ENCODE assay signal across 8 cellular contexts in the genomic region with DNA sequence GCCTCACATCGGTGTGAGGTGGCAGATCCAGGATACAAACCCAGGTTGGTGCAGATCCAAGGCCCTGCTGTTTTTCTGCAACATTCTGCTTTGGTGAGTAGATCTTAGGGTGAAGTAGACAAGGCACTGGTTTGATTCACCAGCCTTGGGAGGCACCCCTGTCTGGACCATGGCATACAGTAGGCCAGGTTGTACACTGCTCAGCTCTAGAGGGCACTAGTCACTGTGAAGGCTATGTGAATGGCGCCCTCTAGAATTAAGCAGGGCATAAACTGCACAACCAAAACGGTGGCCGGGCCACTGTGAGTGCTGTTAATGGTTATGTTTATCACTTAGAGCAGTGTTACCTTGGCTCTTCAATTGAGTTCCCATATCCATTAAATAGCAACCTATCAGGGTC.
DNase-seq lines count a peak whose midpoint lies in the region; ATAC-seq and TF ChIP-seq lines count a peak whose summit lies in the region.

No MANE protein-coding gene starts in this region.

- intact Hi-C loops in OCI-LY7 (cut with micrococcal nuclease; ENCODE audit: unreplicated experiment) (no loop called here), posterior cingulate gyrus (cut with DNase I) (loop anchor here (5.0 kb wide), 1 partner anchor 273 kb away; no protein-coding TSS in a partner anchor)

- H3K4me3 ChIP-seq in OCI-LY7 (ENCODE audit: low read depth, low read length, poor library complexity, severe bottlenecking): no peak overlapping the region
- H3K4me3 ChIP-seq in tibial nerve: no peak overlapping the region

- no peaks in the 10 kb centered on the region for H3K79me2 ChIP-seq in OCI-LY7 (ENCODE audit: insufficient read depth, low read depth, low read length)

- no peak overlapping the region for H3K27ac ChIP-seq in OCI-LY7 (ENCODE audit: low read depth, low read length, poor library complexity, severe bottlenecking)
- no peak overlapping the region for H3K27ac ChIP-seq in tibial nerve

- H3K4me3 Mint-ChIP-seq in progenitor cell of endocrine pancreas (ENCODE audit: low read depth): no peak overlapping the region

- H2AFZ ChIP-seq in OCI-LY7 (ENCODE audit: low read length): no peak overlapping the region

- 62 to 72% methylated on average over 4 of the region's 4 CpGs for WGBS in tibial nerve, 2 donors

- TF ChIP-seq POLR2A in tibial nerve (IDR thresholded peaks at IDR 0.05): no peak

- CTCF ChIA-PET in OCI-LY7 (lab: Charles Lee; ENCODE audit: unreplicated experiment): no interaction called here

- H3K9me3 Mint-ChIP-seq in progenitor cell of endocrine pancreas (ENCODE audit: low read depth): no peaks in the 10 kb centered on the region

- TF ChIP-seq CTCF in OCI-LY7 (conservative IDR thresholded peaks at IDR 0.05; ENCODE audit: low read length) (peak; percentile 84), progenitor cell of endocrine pancreas (IDR thresholded peaks at IDR 0.05; ENCODE audit: unreplicated experiment) (peak; percentile 44), tibial nerve (IDR thresholded peaks at IDR 0.05) (no peak)

- no peaks in the 10 kb centered on the region for H3K9me3 ChIP-seq in OCI-LY7 (ENCODE audit: low read length)
- H3K9me3 ChIP-seq in tibial nerve: no peaks in the 10 kb centered on the region

- POLR2A ChIA-PET in OCI-LY7 (lab: Charles Lee): interaction anchor here (0.7 kb wide), 1 partner anchor 98 kb away, joined by 3 read pairs; no protein-coding TSS in a partner anchor

- no peaks in the 10 kb centered on the region for H3K36me3 Mint-ChIP-seq in progenitor cell of endocrine pancreas (ENCODE audit: insufficient read depth)

- no peaks in the 10 kb centered on the region for H3K27me3 Mint-ChIP-seq in progenitor cell of endocrine pancreas

- H3K9me2 ChIP-seq in OCI-LY7 (ENCODE audit: insufficient read depth, low read length): no peaks in the 10 kb centered on the region

- H3K36me3 ChIP-seq in OCI-LY7 (ENCODE audit: insufficient read depth, low read length) (no peaks in the 10 kb centered on the region), tibial nerve (no peaks in the 10 kb centered on the region)

- peaks cover 6% of the 10 kb centered on the region for H3K4me1 Mint-ChIP-seq in progenitor cell of endocrine pancreas (ENCODE audit: low read depth)

- no peak overlapping the region for H3K4me2 ChIP-seq in OCI-LY7 (ENCODE audit: low read length)

- no peaks in the 10 kb centered on the region for H3K27me3 ChIP-seq in tibial nerve

- no peak for TF ChIP-seq EP300 in tibial nerve (IDR thresholded peaks at IDR 0.05)

- no peak overlapping the region for H3K27ac Mint-ChIP-seq in progenitor cell of endocrine pancreas

- ATAC-seq in GM21737 (IDR thresholded peaks at IDR 0.05; ENCODE audit: unreplicated experiment): peak; percentile 65

- DNase-seq in D341Med (ENCODE audit: low spot score): peak; percentile 48
- DNase-seq in OCI-LY7 (ENCODE audit: low spot score): peak; percentile 58
- DNase-seq in cerebellar cortex (ENCODE audit: low spot score): peak; percentile 37
- DNase-seq in progenitor cell of endocrine pancreas (ENCODE audit: low spot score, unreplicated experiment): no peak
- DNase-seq in foreskin melanocyte: no peak
- no peak for DNase-seq in posterior cingulate gyrus
- DNase-seq in tibial nerve (ENCODE audit: low spot score in 2 of 2): no peak

- BruUV-seq in OCI-LY7 (replicated peaks; lab: Mats Ljungman, UMichigan): no TSS peak

- no peaks in the 10 kb centered on the region for H4K20me1 ChIP-seq in OCI-LY7 (ENCODE audit: insufficient read depth, low read length)

- H3K4me1 ChIP-seq in OCI-LY7 (ENCODE audit: insufficient read depth, low read length, poor library complexity, severe bottlenecking): no peaks in the 10 kb centered on the region
- no peaks in the 10 kb centered on the region for H3K4me1 ChIP-seq in tibial nerve

Comparison
In these comparisons a context has a peak if more than half of its experiments do, and no peak if none do; other contexts are left out.
1. DNase-seq: peak in D341Med (single experiment), OCI-LY7 (single experiment) and cerebellar cortex (single experiment); none in progenitor cell of endocrine pancreas (single experiment), foreskin melanocyte (single experiment), posterior cingulate gyrus (0 of 10) and tibial nerve (0 of 2).
2. CTCF ChIP-seq: peak in OCI-LY7 (single experiment) and progenitor cell of endocrine pancreas (single experiment); none in tibial nerve (0 of 5).